ENCODE assay signal across 10 cellular contexts in genomic region chr3:42503251-42503924, GRCh38. TPM values are rescaled to one million over a fixed set of nuclear protein-coding genes. Genes with fewer than 3 reads are reported as not detected.
A peak's percentile ranks its signal among the peaks of the same experiment; 100 is the strongest.
DNase-seq lines count a peak whose midpoint lies in the region; ATAC-seq, FAIRE-seq and TF ChIP-seq lines count a peak whose summit lies in the region.
"Had no signal": no experiment of that assay in that cellular context is flagged by ENCODE, and none has a peak within 500 bp of the region (broad histone marks: within the 10 kb centered on the region; RNA-seq: fewer than 3 reads in every experiment).

No MANE protein-coding gene starts in this region.

- peak overlapping the region; percentile 46 for H3K4me3 Mint-ChIP-seq in activated T-helper 2 cell treated with anti-CD3 and anti-CD28 coated beads, Interferon-gamma antibody, Interleukin-2, Interleukin-4, amounts not matched to agents 10 μg/mL and 5 μg/mL and 100 μg/mL, durations not matched to agents 14 hours and 24 hours and 36 hours (ENCODE audit: low read depth)
- H3K4me3 Mint-ChIP-seq in stimulated activated memory B cell treated with anti-CD40 and anti-IgM and Interleukin-4, amounts not matched to agents 10 μg/mL and 1 μg/mL and 100 μg/mL, for 72 hours: peak overlapping the region; percentile 27

- in situ Hi-C loops in HepG2 (cut with HindIII; ENCODE audit: extremely low pct_ligation_motif_present, low pct_unique_long_range_greater_than_20kb): no loop called here

- no peak overlapping the region for H3K9ac ChIP-seq in HepG2 (ENCODE audit: insufficient read depth, low read depth, low read length)

- TF ChIP-seq CTCF in HepG2 (CRISPR knock-in tag; IDR thresholded peaks at IDR 0.05): no peak

- H3K4me1 ChIP-seq in HepG2 (ENCODE audit: insufficient read depth, low read length): peaks cover 11% of the 10 kb centered on the region; the same call in 1 of the 2 replicates

- TF ChIP-seq EP300 in HepG2 (IDR thresholded peaks at IDR 0.05; ENCODE audit: low read depth in 2 of 2, low read length in 2 of 2) (no peak), HepG2 (CRISPR knock-in tag; IDR thresholded peaks at IDR 0.05; ENCODE audit: borderline replicate concordance) (no peak)

- H3K36me3 Mint-ChIP-seq in activated T-helper 2 cell treated with anti-CD3 and anti-CD28 coated beads, Interferon-gamma antibody, Interleukin-2, Interleukin-4, amounts not matched to agents 10 μg/mL and 5 μg/mL and 100 μg/mL, durations not matched to agents 14 hours and 24 hours and 36 hours (ENCODE audit: low read depth): no peaks in the 10 kb centered on the region
- no peaks in the 10 kb centered on the region for H3K36me3 Mint-ChIP-seq in stimulated activated memory B cell treated with anti-CD40 and anti-IgM and Interleukin-4, amounts not matched to agents 10 μg/mL and 1 μg/mL and 100 μg/mL, for 72 hours

- H3K36me3 ChIP-seq in HepG2 (replicated peaks in 1 of 2; ENCODE audit: control insufficient read depth in 1 of 2, insufficient read depth in 2 of 2, low read length in 2 of 2): no peaks in the 10 kb centered on the region

- peak overlapping the region in 1 of 3 experiments; percentile 69; a peak in 1 of 6 replicates for H3K4me3 ChIP-seq in HepG2 (replicated peaks in 1 of 3; ENCODE audit: insufficient read depth in 1 of 3, low read depth in 2 of 3, low read length in 3 of 3)

- H3K27ac ChIP-seq in HepG2 (ENCODE audit: extremely low read length, insufficient read depth, low read length): no peak overlapping the region

- H4K20me1 ChIP-seq in HepG2 (ENCODE audit: insufficient read depth, low read length): no peaks in the 10 kb centered on the region

- intact Hi-C loops in activated T-helper 2 cell treated with anti-CD3 and anti-CD28 coated beads, Interferon-gamma antibody, Interleukin-2, Interleukin-4, amounts not matched to agents 10 μg/mL and 5 μg/mL and 100 μg/mL, durations not matched to agents 14 hours and 24 hours and 36 hours (cut with micrococcal nuclease): loop anchor here (5.0 kb wide), 1 partner anchor 134 kb away; no protein-coding TSS in a partner anchor
- intact Hi-C loops in HepG2 (cut with micrococcal nuclease; ENCODE audit: unreplicated experiment): loop anchor here (5.0 kb wide), 1 partner anchor 39 kb away; no protein-coding TSS in a partner anchor

- ATAC-seq in HepG2 (no peak), GM18868 (IDR thresholded peaks at IDR 0.05; ENCODE audit: unreplicated experiment) (no peak)
- ATAC-seq in stimulated activated memory B cell treated with anti-CD40 and anti-IgM and Interleukin-4, amounts not matched to agents 10 μg/mL and 1 μg/mL and 100 μg/mL, for 72 hours: no peak

- TF ChIP-seq RAD21 in HepG2 (CRISPR knock-in tag; IDR thresholded peaks at IDR 0.05): no peak

- peak overlapping the region; percentile 84; the same call in 1 of the 2 replicates for H3K4me2 ChIP-seq in HepG2 (ENCODE audit: low read depth, low read length)

- POLR2A ChIA-PET in HepG2 (lab: Yijun Ruan, JAX): no interaction called here

- no peak for TF ChIP-seq POLR2A in HepG2 (IDR thresholded peaks at IDR 0.05; ENCODE audit: insufficient read depth in 1 of 2, low read depth in 2 of 2, low read length in 2 of 2)

- no peaks in the 10 kb centered on the region for H3K9me3 ChIP-seq in HepG2 (ENCODE audit: low read length)

- peaks cover 39% of the 10 kb centered on the region for H3K27me3 Mint-ChIP-seq in activated T-helper 2 cell treated with anti-CD3 and anti-CD28 coated beads, Interferon-gamma antibody, Interleukin-2, Interleukin-4, amounts not matched to agents 10 μg/mL and 5 μg/mL and 100 μg/mL, durations not matched to agents 14 hours and 24 hours and 36 hours (ENCODE audit: low read depth)
- H3K27me3 Mint-ChIP-seq in stimulated activated memory B cell treated with anti-CD40 and anti-IgM and Interleukin-4, amounts not matched to agents 10 μg/mL and 1 μg/mL and 100 μg/mL, for 72 hours: peaks cover 37% of the 10 kb centered on the region

- peaks cover 9 to 55% of the 10 kb centered on the region in 2 experiments; a peak in 4 of 5 replicates for H3K27me3 ChIP-seq in HepG2 (ENCODE audit: control insufficient read depth in 1 of 2, insufficient read depth in 2 of 2, low read length in 2 of 2)

- H2AFZ ChIP-seq in HepG2 (ENCODE audit: low read length): no peak overlapping the region

- H3K27ac Mint-ChIP-seq in activated T-helper 2 cell treated with anti-CD3 and anti-CD28 coated beads, Interferon-gamma antibody, Interleukin-2, Interleukin-4, amounts not matched to agents 10 μg/mL and 5 μg/mL and 100 μg/mL, durations not matched to agents 14 hours and 24 hours and 36 hours: no peak overlapping the region
- no peak overlapping the region for H3K27ac Mint-ChIP-seq in stimulated activated memory B cell treated with anti-CD40 and anti-IgM and Interleukin-4, amounts not matched to agents 10 μg/mL and 1 μg/mL and 100 μg/mL, for 72 hours

- no peak for FAIRE-seq in HepG2 (lab: Jason Lieb, UNC)
- FAIRE-seq: colon had no signal

- CTCF ChIA-PET in HepG2 (lab: Yijun Ruan, JAX; ENCODE audit: low intra/inter-chr PET ratio, low total read pairs): no interaction called here

- no TSS peak for BruUV-seq in HepG2 (replicated peaks; lab: Mats Ljungman, UMichigan)

- no peaks in the 10 kb centered on the region for H3K9me3 Mint-ChIP-seq in activated T-helper 2 cell treated with anti-CD3 and anti-CD28 coated beads, Interferon-gamma antibody, Interleukin-2, Interleukin-4, amounts not matched to agents 10 μg/mL and 5 μg/mL and 100 μg/mL, durations not matched to agents 14 hours and 24 hours and 36 hours
- no peaks in the 10 kb centered on the region for H3K9me3 Mint-ChIP-seq in stimulated activated memory B cell treated with anti-CD40 and anti-IgM and Interleukin-4, amounts not matched to agents 10 μg/mL and 1 μg/mL and 100 μg/mL, for 72 hours

- peak; percentile 2 for DNase-seq in NOMO-1 treated with DMSO at 0.1 percent for 48 hours (lab: John Stamatoyannopoulos, UW; ENCODE audit: unreplicated experiment)
- DNase-seq in NOMO-1 (lab: John Stamatoyannopoulos, UW; ENCODE audit: unreplicated experiment in 2 of 2): no peak
- DNase-seq in activated T-helper 2 cell treated with anti-CD3 and anti-CD28 coated beads, Interferon-gamma antibody, Interleukin-2, Interleukin-4, amounts not matched to agents 10 μg/mL and 5 μg/mL and 100 μg/mL, durations not matched to agents 14 hours and 24 hours and 36 hours (ENCODE audit: low spot score): no peak
- DNase-seq in HepG2 (ENCODE audit: low spot score): no peak
- no peak for DNase-seq in NCI-H187 (lab: John Stamatoyannopoulos, UW)
- no peak for DNase-seq in NCI-H526 (lab: John Stamatoyannopoulos, UW)

- 37% methylated on average over 3 of the region's 4 CpGs for WGBS in HepG2 (ENCODE audit: low lambda C conversion rate)

- peaks cover 19% of the 10 kb centered on the region for H3K4me1 Mint-ChIP-seq in activated T-helper 2 cell treated with anti-CD3 and anti-CD28 coated beads, Interferon-gamma antibody, Interleukin-2, Interleukin-4, amounts not matched to agents 10 μg/mL and 5 μg/mL and 100 μg/mL, durations not matched to agents 14 hours and 24 hours and 36 hours (ENCODE audit: low read depth)
- H3K4me1 Mint-ChIP-seq in stimulated activated memory B cell treated with anti-CD40 and anti-IgM and Interleukin-4, amounts not matched to agents 10 μg/mL and 1 μg/mL and 100 μg/mL, for 72 hours: peaks cover 32% of the 10 kb centered on the region

- no peaks in the 10 kb centered on the region for H3K79me2 ChIP-seq in HepG2 (ENCODE audit: insufficient read depth, low read length)

TF ChIP-seq in HepG2, 621 proteins besides CTCF, POLR2A, EP300 and RAD21:
- peak; percentile 89 for TF ChIP-seq ZNF629 (CRISPR knock-in tag; conservative IDR thresholded peaks at IDR 0.05)
- no peak for TF ChIP-seq ZKSCAN5 (CRISPR knock-in tag; IDR thresholded peaks at IDR 0.05)
- 0 out of 2 replicates have a peak, but pooled peaks have one; percentile 34 for TF ChIP-seq ZMYM3 (CRISPR knock-in tag; IDR thresholded peaks at IDR 0.05)

RNA-seq across cellular contexts. Expression of gene VIPR1, which starts 0.9 kb away (rescaled TPM):
- total RNA-seq in activated T-helper 2 cell treated with anti-CD3 and anti-CD28 coated beads, Interferon-gamma antibody, Interleukin-2, Interleukin-4, amounts not matched to agents 10 μg/mL and 5 μg/mL and 100 μg/mL, durations not matched to agents 14 hours and 24 hours and 36 hours: 0.51 and 0.52 TPM in 2 replicates
- 0.04 TPM in 1 of 2 replicates, not detected in the other for total RNA-seq in HepG2 (2016; rRNA removed; fragmentation: Illumina TruSeq; extraction: Trizol)
- total RNA-seq in HepG2 (2016; cell fraction: cytosol; rRNA removed; fragmentation: Illumina TruSeq; extraction: Trizol; ENCODE audit: low read depth): not detected in 2 replicates
- total RNA-seq in HepG2 (2016; cell fraction: insoluble cytoplasmic fraction; rRNA removed; fragmentation: Illumina TruSeq; extraction: Trizol): 0.19 TPM in 1 of 2 replicates, not detected in the other
- 0.12 TPM in 1 of 2 replicates, not detected in the other for total RNA-seq in HepG2 (2016; cell fraction: membrane; rRNA removed; fragmentation: Illumina TruSeq; extraction: Trizol)
- total RNA-seq in HepG2 (2016; cell fraction: nucleus; rRNA removed; fragmentation: Illumina TruSeq; extraction: Trizol): not detected in 2 replicates
- polyA plus RNA-seq in HepG2 (2011; rRNA removed): 0.07 and 0.11 TPM in 2 replicates
- 0.04 TPM in 2 replicates for polyA plus RNA-seq in HepG2 (2011; cell fraction: cytosol; rRNA removed)
- polyA plus RNA-seq in HepG2 (2011; cell fraction: nucleus; rRNA removed): 0.27 and 0.29 TPM in 2 replicates
- polyA plus RNA-seq in HepG2 (2012): 0.30 TPM in 1 of 2 replicates, not detected in the other
- polyA plus RNA-seq in HepG2 (2016; cell fraction: cytosol; fragmentation: Illumina TruSeq; extraction: Trizol; ENCODE audit: low read depth): 0.03 TPM in 1 of 2 replicates, not detected in the other
- polyA plus RNA-seq in HepG2 (2016; cell fraction: insoluble cytoplasmic fraction; fragmentation: Illumina TruSeq; extraction: Trizol; ENCODE audit: low read depth): not detected in 2 replicates
- not detected in 2 replicates for polyA plus RNA-seq in HepG2 (2016; cell fraction: membrane; fragmentation: Illumina TruSeq; extraction: Trizol; ENCODE audit: low read depth)
- not detected in 2 replicates for polyA plus RNA-seq in HepG2 (2016; cell fraction: nucleus; fragmentation: Illumina TruSeq; extraction: Trizol; ENCODE audit: insufficient read depth, low read depth)
- polyA minus RNA-seq in HepG2 (2011; rRNA and poly(A)+ RNA removed; ENCODE audit: low replicate concordance): 0.86 TPM in 1 of 2 replicates, not detected in the other
- not detected in 2 replicates for polyA minus RNA-seq in HepG2 (2011; cell fraction: cytosol; rRNA and poly(A)+ RNA removed)
- polyA minus RNA-seq in HepG2 (2011; cell fraction: nucleus; rRNA and poly(A)+ RNA removed): 0.12 TPM in 1 of 2 replicates, not detected in the other
- total RNA-seq: A172 had no signal
